ENCODE assay signal across 1 cellular context in genomic region chr15:75831806-75832102, GRCh38.
TF ChIP-seq lines count a peak whose summit lies in the region.

No MANE protein-coding gene starts in this region.

TF ChIP-seq in K562, 482 proteins besides CTCF, POLR2A, EP300 and RAD21:
- TF ChIP-seq PBX2 (CRISPR knock-in tag; IDR thresholded peaks at IDR 0.05; ENCODE audit: low read depth) (no peak), PBX2 (tag; conservative IDR thresholded peaks at IDR 0.05; ENCODE audit: low read depth) (peak; percentile 86), ZNF766 (CRISPR knock-in tag; conservative IDR thresholded peaks at IDR 0.05) (peak; percentile 51; the same call in 1 of the 2 replicates), DPF2 (IDR thresholded peaks at IDR 0.05) (peak; percentile 40; the same call in 1 of the 2 replicates), HMBOX1 (IDR thresholded peaks at IDR 0.05) (peak; percentile 7; the same call in 1 of the 2 replicates), HDAC1 (IDR thresholded peaks at IDR 0.05) (0 out of 4 replicates have a peak, but pooled peaks of 1 of the 2 experiments have one; percentile 5), ZBTB26 (CRISPR knock-in tag; IDR thresholded peaks at IDR 0.05) (0 out of 2 replicates have a peak, but pooled peaks have one; percentile 12), CC2D1A (IDR thresholded peaks at IDR 0.05) (peak; percentile 10; the same call in 1 of the 2 replicates), SAP30 (IDR thresholded peaks at IDR 0.05; ENCODE audit: borderline replicate concordance, insufficient read depth, low read depth, low read length, poor library complexity, severe bottlenecking) (no peak), HDAC2 (IDR thresholded peaks at IDR 0.05) (peak; percentile 11; the same call in 1 of the 2 replicates), GATAD2A (IDR thresholded peaks at IDR 0.05) (0 out of 2 replicates have a peak, but pooled peaks have one; percentile 12), PYGO2 (tag; IDR thresholded peaks at IDR 0.05) (no peak), CBFA2T3 (IDR thresholded peaks at IDR 0.05) (no peak), BHLHE40 (IDR thresholded peaks at IDR 0.05; ENCODE audit: low read length) (0 out of 2 replicates have a peak, but pooled peaks have one; percentile 0), NFRKB (IDR thresholded peaks at IDR 0.05; ENCODE audit: low read depth) (peak; percentile 47; the same call in 1 of the 2 replicates), SIX5 (IDR thresholded peaks at IDR 0.05; ENCODE audit: borderline replicate concordance in 1 of 2, insufficient read depth in 1 of 2, low read depth in 1 of 2, low read length in 2 of 2) (no peak), CEBPB (tag; IDR thresholded peaks at IDR 0.05) (no peak), UBTF (IDR thresholded peaks at IDR 0.05; ENCODE audit: borderline replicate concordance in 1 of 2, low read depth in 2 of 2, low read length in 2 of 2) (no peak), ZC3H11A (IDR thresholded peaks at IDR 0.05; ENCODE audit: low read depth, low read length) (no peak), TAF9B (IDR thresholded peaks at IDR 0.05; ENCODE audit: partially characterized antibody) (peak; percentile 7), GABPA (tag; conservative IDR thresholded peaks at IDR 0.05; ENCODE audit: low read depth) (0 out of 2 replicates have a peak, but pooled peaks have one; percentile 11), MTA2 (IDR thresholded peaks at IDR 0.05; ENCODE audit: low read depth) (0 out of 2 replicates have a peak, but pooled peaks have one; percentile 0), PKNOX1 (IDR thresholded peaks at IDR 0.05) (peak; percentile 95), ZEB2 (IDR thresholded peaks at IDR 0.05) (0 out of 2 replicates have a peak, but pooled peaks have one; percentile 5), SNIP1 (IDR thresholded peaks at IDR 0.05; ENCODE audit: low read depth) (no peak), MEF2A (IDR thresholded peaks at IDR 0.05; ENCODE audit: control insufficient read depth, low read depth, low read length) (no peak), MEIS2 (IDR thresholded peaks at IDR 0.05; ENCODE audit: partially characterized antibody) (peak; percentile 84), MTA1 (IDR thresholded peaks at IDR 0.05; ENCODE audit: borderline replicate concordance) (0 out of 2 replicates have a peak, but pooled peaks have one; percentile 15), ZBTB2 (IDR thresholded peaks at IDR 0.05) (no peak)
- TF ChIP-seq, protein P1, sequence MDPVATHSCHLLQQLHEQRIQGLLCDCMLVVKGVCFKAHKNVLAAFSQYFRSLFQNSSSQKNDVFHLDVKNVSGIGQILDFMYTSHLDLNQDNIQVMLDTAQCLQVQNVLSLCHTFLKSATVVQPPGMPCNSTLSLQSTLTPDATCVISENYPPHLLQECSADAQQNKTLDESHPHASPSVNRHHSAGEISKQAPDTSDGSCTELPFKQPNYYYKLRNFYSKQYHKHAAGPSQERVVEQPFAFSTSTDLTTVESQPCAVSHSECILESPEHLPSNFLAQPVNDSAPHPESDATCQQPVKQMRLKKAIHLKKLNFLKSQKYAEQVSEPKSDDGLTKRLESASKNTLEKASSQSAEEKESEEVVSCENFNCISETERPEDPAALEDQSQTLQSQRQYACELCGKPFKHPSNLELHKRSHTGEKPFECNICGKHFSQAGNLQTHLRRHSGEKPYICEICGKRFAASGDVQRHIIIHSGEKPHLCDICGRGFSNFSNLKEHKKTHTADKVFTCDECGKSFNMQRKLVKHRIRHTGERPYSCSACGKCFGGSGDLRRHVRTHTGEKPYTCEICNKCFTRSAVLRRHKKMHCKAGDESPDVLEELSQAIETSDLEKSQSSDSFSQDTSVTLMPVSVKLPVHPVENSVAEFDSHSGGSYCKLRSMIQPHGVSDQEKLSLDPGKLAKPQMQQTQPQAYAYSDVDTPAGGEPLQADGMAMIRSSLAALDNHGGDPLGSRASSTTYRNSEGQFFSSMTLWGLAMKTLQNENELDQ (CRISPR knock-in tag; IDR thresholded peaks at IDR 0.05; ENCODE audit: borderline replicate concordance) = no peak
- TF ChIP-seq, protein P2, sequence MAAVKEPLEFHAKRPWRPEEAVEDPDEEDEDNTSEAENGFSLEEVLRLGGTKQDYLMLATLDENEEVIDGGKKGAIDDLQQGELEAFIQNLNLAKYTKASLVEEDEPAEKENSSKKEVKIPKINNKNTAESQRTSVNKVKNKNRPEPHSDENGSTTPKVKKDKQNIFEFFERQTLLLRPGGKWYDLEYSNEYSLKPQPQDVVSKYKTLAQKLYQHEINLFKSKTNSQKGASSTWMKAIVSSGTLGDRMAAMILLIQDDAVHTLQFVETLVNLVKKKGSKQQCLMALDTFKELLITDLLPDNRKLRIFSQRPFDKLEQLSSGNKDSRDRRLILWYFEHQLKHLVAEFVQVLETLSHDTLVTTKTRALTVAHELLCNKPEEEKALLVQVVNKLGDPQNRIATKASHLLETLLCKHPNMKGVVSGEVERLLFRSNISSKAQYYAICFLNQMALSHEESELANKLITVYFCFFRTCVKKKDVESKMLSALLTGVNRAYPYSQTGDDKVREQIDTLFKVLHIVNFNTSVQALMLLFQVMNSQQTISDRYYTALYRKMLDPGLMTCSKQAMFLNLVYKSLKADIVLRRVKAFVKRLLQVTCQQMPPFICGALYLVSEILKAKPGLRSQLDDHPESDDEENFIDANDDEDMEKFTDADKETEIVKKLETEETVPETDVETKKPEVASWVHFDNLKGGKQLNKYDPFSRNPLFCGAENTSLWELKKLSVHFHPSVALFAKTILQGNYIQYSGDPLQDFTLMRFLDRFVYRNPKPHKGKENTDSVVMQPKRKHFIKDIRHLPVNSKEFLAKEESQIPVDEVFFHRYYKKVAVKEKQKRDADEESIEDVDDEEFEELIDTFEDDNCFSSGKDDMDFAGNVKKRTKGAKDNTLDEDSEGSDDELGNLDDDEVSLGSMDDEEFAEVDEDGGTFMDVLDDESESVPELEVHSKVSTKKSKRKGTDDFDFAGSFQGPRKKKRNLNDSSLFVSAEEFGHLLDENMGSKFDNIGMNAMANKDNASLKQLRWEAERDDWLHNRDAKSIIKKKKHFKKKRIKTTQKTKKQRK (IDR thresholded peaks at IDR 0.05; ENCODE audit: borderline replicate concordance, low read depth, low read length) = no peak
- TF ChIP-seq, protein P3, sequence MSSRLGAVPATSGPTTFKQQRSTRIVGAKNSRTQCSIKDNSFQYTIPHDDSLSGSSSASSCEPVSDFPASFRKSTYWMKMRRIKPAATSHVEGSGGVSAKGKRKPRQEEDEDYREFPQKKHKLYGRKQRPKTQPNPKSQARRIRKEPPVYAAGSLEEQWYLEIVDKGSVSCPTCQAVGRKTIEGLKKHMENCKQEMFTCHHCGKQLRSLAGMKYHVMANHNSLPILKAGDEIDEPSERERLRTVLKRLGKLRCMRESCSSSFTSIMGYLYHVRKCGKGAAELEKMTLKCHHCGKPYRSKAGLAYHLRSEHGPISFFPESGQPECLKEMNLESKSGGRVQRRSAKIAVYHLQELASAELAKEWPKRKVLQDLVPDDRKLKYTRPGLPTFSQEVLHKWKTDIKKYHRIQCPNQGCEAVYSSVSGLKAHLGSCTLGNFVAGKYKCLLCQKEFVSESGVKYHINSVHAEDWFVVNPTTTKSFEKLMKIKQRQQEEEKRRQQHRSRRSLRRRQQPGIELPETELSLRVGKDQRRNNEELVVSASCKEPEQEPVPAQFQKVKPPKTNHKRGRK (tag; IDR thresholded peaks at IDR 0.05) = no peak
- TF ChIP-seq, protein P4, sequence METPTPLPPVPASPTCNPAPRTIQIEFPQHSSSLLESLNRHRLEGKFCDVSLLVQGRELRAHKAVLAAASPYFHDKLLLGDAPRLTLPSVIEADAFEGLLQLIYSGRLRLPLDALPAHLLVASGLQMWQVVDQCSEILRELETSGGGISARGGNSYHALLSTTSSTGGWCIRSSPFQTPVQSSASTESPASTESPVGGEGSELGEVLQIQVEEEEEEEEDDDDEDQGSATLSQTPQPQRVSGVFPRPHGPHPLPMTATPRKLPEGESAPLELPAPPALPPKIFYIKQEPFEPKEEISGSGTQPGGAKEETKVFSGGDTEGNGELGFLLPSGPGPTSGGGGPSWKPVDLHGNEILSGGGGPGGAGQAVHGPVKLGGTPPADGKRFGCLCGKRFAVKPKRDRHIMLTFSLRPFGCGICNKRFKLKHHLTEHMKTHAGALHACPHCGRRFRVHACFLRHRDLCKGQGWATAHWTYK (CRISPR knock-in tag; IDR thresholded peaks at IDR 0.05) = no peak
